In genomic region chr11:7909585-7910325, GRCh38 we compare ENCODE assay signal across 22 cellular contexts. TPM values are rescaled to one million over a fixed set of nuclear protein-coding genes. Genes with fewer than 3 reads are reported as not detected.
DNase-seq lines count a peak whose midpoint lies in the region; ATAC-seq and TF ChIP-seq lines count a peak whose summit lies in the region.
"Had no signal": no experiment of that assay in that cellular context is flagged by ENCODE, and none has a peak within 500 bp of the region (broad histone marks: within the 10 kb centered on the region; RNA-seq: fewer than 3 reads in every experiment).

No MANE protein-coding gene starts in this region.

- WGBS in mesendoderm (ENCODE audit: extremely low coverage, insufficient coverage, low lambda C conversion rate): no CpG with 5 or more reads among the region's 3 CpGs

- H3K4me2 ChIP-seq in mesendoderm (ENCODE audit: low read length): no peak overlapping the region

- H3K27ac Mint-ChIP-seq in HFFc6 (no peak overlapping the region), WTC11 (peak overlapping the region; percentile 81)
- no peak overlapping the region for H3K27ac Mint-ChIP-seq in activated naive CD4-positive, alpha-beta T cell treated with anti-CD3 and anti-CD28 coated beads, Interleukin-2, amount 50 U/mL, for 72 hours
- H3K27ac Mint-ChIP-seq: CD14-positive monocyte had no signal

- no peak overlapping the region for H4K5ac ChIP-seq in mesendoderm (ENCODE audit: low read length)

- peak overlapping the region; percentile 81 for H3K27ac ChIP-seq in mesendoderm (ENCODE audit: low read depth, low read length)
- H3K27ac ChIP-seq in effector memory CD4-positive, alpha-beta T cell (ENCODE audit: insufficient read depth, low read length, poor library complexity, severe bottlenecking): no peak overlapping the region

- peak overlapping the region; percentile 87 for H3K18ac ChIP-seq in mesendoderm (ENCODE audit: low read length)

- DNase-seq in EH (ENCODE audit: low read depth): peak; percentile 16
- DNase-seq in HFFc6: peak; percentile 21
- DNase-seq in WTC11 (ENCODE audit: low spot score): no peak
- DNase-seq in mesendoderm: peak; percentile 76
- no peak for DNase-seq in effector memory CD4-positive, alpha-beta T cell
- no peak for DNase-seq in activated naive CD4-positive, alpha-beta T cell treated with anti-CD3 and anti-CD28 coated beads, Interleukin-2, amount 50 U/mL, for 72 hours (ENCODE audit: low spot score in 2 of 2)
- DNase-seq in NCI-H1436 (lab: John Stamatoyannopoulos, UW): no peak
- DNase-seq in SKM-1 treated with dmso at 0.1 percent for 144 hours (lab: John Stamatoyannopoulos, UW; ENCODE audit: unreplicated experiment): no peak
- DNase-seq: 8988T, KBM-7, MV-4-11, NCI-H187, NCI-H2107, NCI-H2227 treated with DMSO at 0.1 percent for 48 hours, NCI-H524, NCI-H82, OCI-M1, RPMI8226, SHP77 treated with DMSO at 0.1 percent for 48 hours had no signal

- peak overlapping the region; percentile 66 for H4K8ac ChIP-seq in mesendoderm (ENCODE audit: low read depth, low read length)

- H3K4ac ChIP-seq in mesendoderm (ENCODE audit: low read depth, low read length): peak overlapping the region; percentile 55

- H3K79me1 ChIP-seq in mesendoderm (ENCODE audit: low read length): no peaks in the 10 kb centered on the region

- peak overlapping the region; percentile 84 for H2BK5ac ChIP-seq in mesendoderm (ENCODE audit: low read length)

- H3K36me3 Mint-ChIP-seq in HFFc6 (ENCODE audit: low read depth) (no peaks in the 10 kb centered on the region), WTC11 (no peaks in the 10 kb centered on the region)
- no peaks in the 10 kb centered on the region for H3K36me3 Mint-ChIP-seq in activated naive CD4-positive, alpha-beta T cell treated with anti-CD3 and anti-CD28 coated beads, Interleukin-2, amount 50 U/mL, for 72 hours
- H3K36me3 Mint-ChIP-seq: CD14-positive monocyte had no signal

- no peak overlapping the region for H2AK5ac ChIP-seq in mesendoderm (ENCODE audit: low read length)

- H3K9me3 ChIP-seq in effector memory CD4-positive, alpha-beta T cell (ENCODE audit: control insufficient read depth, low read length): no peaks in the 10 kb centered on the region
- H3K9me3 ChIP-seq: HAP-1 had no signal

- peaks cover 53% of the 10 kb centered on the region for H3K4me1 Mint-ChIP-seq in HFFc6 (ENCODE audit: low read depth)
- peaks cover 79% of the 10 kb centered on the region for H3K4me1 Mint-ChIP-seq in WTC11
- H3K4me1 Mint-ChIP-seq: CD14-positive monocyte had no signal

- ATAC-seq in WTC11: peak; percentile 47
- no peak for ATAC-seq in activated naive CD4-positive, alpha-beta T cell treated with anti-CD3 and anti-CD28 coated beads, Interleukin-2, amount 50 U/mL, for 72 hours
- ATAC-seq: SK-N-SH treated with all-trans-retinoic acid at 6 μM for 48 hours had no signal

- peak overlapping the region; percentile 96 for H2BK120ac ChIP-seq in mesendoderm (ENCODE audit: low read depth, low read length)

- no peak overlapping the region for H3K9ac ChIP-seq in mesendoderm (ENCODE audit: low read length)

- H3K56ac ChIP-seq in mesendoderm (ENCODE audit: low read length): peak overlapping the region; percentile 34

- POLR2A ChIA-PET in WTC11 (lab: Charles Lee): interaction anchor here (0.6 to 0.8 kb wide), 4 partner anchors 14 to 77 kb away, joined by 3 to 5 read pairs (median 4); partner anchors contain the start of gene EIF3F

- no peaks in the 10 kb centered on the region for H3K36me3 ChIP-seq in mesendoderm (ENCODE audit: control insufficient read depth, insufficient read depth, low read length)
- no peaks in the 10 kb centered on the region for H3K36me3 ChIP-seq in effector memory CD4-positive, alpha-beta T cell (ENCODE audit: control insufficient read depth, insufficient read depth, low read length)
- H3K36me3 ChIP-seq: HAP-1 had no signal

- H3K4me3 Mint-ChIP-seq in HFFc6: no peak overlapping the region
- H3K4me3 Mint-ChIP-seq in WTC11: no peak overlapping the region
- H3K4me3 Mint-ChIP-seq: CD14-positive monocyte had no signal

- H3K4me1 ChIP-seq in mesendoderm (ENCODE audit: control insufficient read depth, low read depth, low read length): peaks cover 12% of the 10 kb centered on the region
- no peaks in the 10 kb centered on the region for H3K4me1 ChIP-seq in effector memory CD4-positive, alpha-beta T cell (ENCODE audit: control insufficient read depth, insufficient read depth, low read length, poor library complexity, severe bottlenecking)
- H3K4me1 ChIP-seq: HAP-1 had no signal

- H2BK15ac ChIP-seq in mesendoderm (replicated peaks; ENCODE audit: low read depth): peak overlapping the region; percentile 99

- H3K4me3 ChIP-seq in mesendoderm (ENCODE audit: low read length): no peak overlapping the region
- no peak overlapping the region for H3K4me3 ChIP-seq in effector memory CD4-positive, alpha-beta T cell (ENCODE audit: insufficient read depth, low read depth, low read length, poor library complexity, severe bottlenecking)
- H3K4me3 ChIP-seq: HAP-1 had no signal

- no peaks in the 10 kb centered on the region for H3K9me3 Mint-ChIP-seq in HFFc6
- no peaks in the 10 kb centered on the region for H3K9me3 Mint-ChIP-seq in WTC11
- H3K9me3 Mint-ChIP-seq in activated naive CD4-positive, alpha-beta T cell treated with anti-CD3 and anti-CD28 coated beads, Interleukin-2, amount 50 U/mL, for 72 hours: no peaks in the 10 kb centered on the region

- H3K23ac ChIP-seq in mesendoderm (ENCODE audit: low read length): no peak overlapping the region

- H3K79me2 ChIP-seq in mesendoderm (ENCODE audit: control insufficient read depth, insufficient read depth, low read length): peaks cover 8% of the 10 kb centered on the region

- CTCF ChIA-PET in WTC11 (lab: Charles Lee): interaction anchor here (2.6 to 2.7 kb wide), 2 partner anchors 60 to 77 kb away, joined by 7 to 9 read pairs; partner anchors contain the start of gene EIF3F

- H3K27me3 Mint-ChIP-seq in HFFc6 (ENCODE audit: insufficient read depth) (peaks cover 2% of the 10 kb centered on the region; the same call in 1 of the 2 replicates), WTC11 (ENCODE audit: low read depth) (no peaks in the 10 kb centered on the region; the same call in 1 of the 2 replicates)

- H3K27me3 ChIP-seq in mesendoderm (ENCODE audit: insufficient read depth, low read length, poor library complexity): no peaks in the 10 kb centered on the region
- H3K27me3 ChIP-seq in effector memory CD4-positive, alpha-beta T cell (replicated peaks; ENCODE audit: control insufficient read depth, insufficient read depth, low read length, poor library complexity, severe bottlenecking): no peaks in the 10 kb centered on the region

- TF ChIP-seq CTCF in HFFc6 (IDR thresholded peaks at IDR 0.05): no peak
- TF ChIP-seq CTCF in WTC11 (IDR thresholded peaks at IDR 0.05): no peak

TF ChIP-seq in WTC11, 78 proteins besides CTCF, POLR2A, EP300 and RAD21 (continues in another document):
- TF ChIP-seq USF2 (CRISPR knock-in tag; IDR thresholded peaks at IDR 0.05) (no peak), OVOL2 (CRISPR knock-in tag; IDR thresholded peaks at IDR 0.05; ENCODE audit: borderline replicate concordance) (no peak), CREB1 (CRISPR knock-in tag; IDR thresholded peaks at IDR 0.05) (no peak), SP1 (CRISPR knock-in tag; conservative IDR thresholded peaks at IDR 0.05) (no peak), ZSCAN18 (CRISPR knock-in tag; IDR thresholded peaks at IDR 0.05) (no peak), RORB (CRISPR knock-in tag; IDR thresholded peaks at IDR 0.05) (no peak), GABPB1 (CRISPR knock-in tag; IDR thresholded peaks at IDR 0.05) (no peak), ZBTB21 (CRISPR knock-in tag; IDR thresholded peaks at IDR 0.05; ENCODE audit: borderline replicate concordance) (no peak), NR3C1 (CRISPR knock-in tag; conservative IDR thresholded peaks at IDR 0.05; ENCODE audit: low read depth) (no peak)

RNA-seq across cellular contexts. Expression of gene OR10A6, which starts 21.3 kb away (rescaled TPM):
- total RNA-seq in HFFc6 (2021; fragmentation: NEBNext Ultra II Directional; extraction: Animal tissue kit (Norgen Biotek cat#: 25700)): under 1 TPM in 5 of 6 experiments, not detected in 1; 0.05 to 0.28 (median 0.14) TPM
- total RNA-seq in WTC11 (2021): not detected in 3 replicates
- polyA plus RNA-seq in mesendoderm (2013, experiment 1 of 2): not detected
- polyA plus RNA-seq in mesendoderm (2013, experiment 2 of 2): not detected
- total RNA-seq in activated naive CD4-positive, alpha-beta T cell treated with anti-CD3 and anti-CD28 coated beads, Interleukin-2, amount 50 U/mL, for 72 hours: not detected
- polyA plus RNA-seq: CD14-positive monocyte had no signal

RNA-seq across cellular contexts. Expression of gene OR10A3, which starts 31.8 kb away (rescaled TPM):
- under 1 TPM in 2 of 6 experiments, not detected in 4; 0.12 to 0.17 TPM for total RNA-seq in HFFc6 (2021; fragmentation: NEBNext Ultra II Directional; extraction: Animal tissue kit (Norgen Biotek cat#: 25700))
- not detected in 3 replicates for total RNA-seq in WTC11 (2021)
- not detected for polyA plus RNA-seq in mesendoderm (2013, experiment 1 of 2)
- not detected for polyA plus RNA-seq in mesendoderm (2013, experiment 2 of 2)
- total RNA-seq in activated naive CD4-positive, alpha-beta T cell treated with anti-CD3 and anti-CD28 coated beads, Interleukin-2, amount 50 U/mL, for 72 hours: not detected
- polyA plus RNA-seq: CD14-positive monocyte had no signal

RNA-seq across cellular contexts. Expression of gene NLRP10, which starts 55.5 kb away (rescaled TPM):
- 10 to 100 TPM in 2 of 6 experiments, 1 to 10 TPM in 4; 5.9 to 23.8 (median 7.5) TPM for total RNA-seq in HFFc6 (2021; fragmentation: NEBNext Ultra II Directional; extraction: Animal tissue kit (Norgen Biotek cat#: 25700))
- total RNA-seq in WTC11 (2021): 0.16 to 0.77 TPM (median 0.44 TPM) in 3 replicates
- polyA plus RNA-seq in mesendoderm (2013, experiment 1 of 2): 0.04 TPM
- polyA plus RNA-seq in mesendoderm (2013, experiment 2 of 2): 0.04 TPM
- not detected for total RNA-seq in activated naive CD4-positive, alpha-beta T cell treated with anti-CD3 and anti-CD28 coated beads, Interleukin-2, amount 50 U/mL, for 72 hours
- polyA plus RNA-seq: CD14-positive monocyte had no signal

Comparison
In these comparisons a context has a peak if more than half of its experiments do, and no peak if none do; other contexts are left out.
1. DNase-seq: peak in EH (single experiment), HFFc6 (single experiment) and mesendoderm (single experiment); none in WTC11 (single experiment), effector memory CD4-positive, alpha-beta T cell (0 of 3), activated naive CD4-positive, alpha-beta T cell treated with anti-CD3 and anti-CD28 coated beads, Interleukin-2, amount 50 U/mL, for 72 hours (0 of 2), NCI-H1436 (single experiment) and SKM-1 treated with dmso at 0.1 percent for 144 hours (single experiment).